Comparison of ENCODE assay signal across 8 cellular contexts in the genomic region with DNA sequence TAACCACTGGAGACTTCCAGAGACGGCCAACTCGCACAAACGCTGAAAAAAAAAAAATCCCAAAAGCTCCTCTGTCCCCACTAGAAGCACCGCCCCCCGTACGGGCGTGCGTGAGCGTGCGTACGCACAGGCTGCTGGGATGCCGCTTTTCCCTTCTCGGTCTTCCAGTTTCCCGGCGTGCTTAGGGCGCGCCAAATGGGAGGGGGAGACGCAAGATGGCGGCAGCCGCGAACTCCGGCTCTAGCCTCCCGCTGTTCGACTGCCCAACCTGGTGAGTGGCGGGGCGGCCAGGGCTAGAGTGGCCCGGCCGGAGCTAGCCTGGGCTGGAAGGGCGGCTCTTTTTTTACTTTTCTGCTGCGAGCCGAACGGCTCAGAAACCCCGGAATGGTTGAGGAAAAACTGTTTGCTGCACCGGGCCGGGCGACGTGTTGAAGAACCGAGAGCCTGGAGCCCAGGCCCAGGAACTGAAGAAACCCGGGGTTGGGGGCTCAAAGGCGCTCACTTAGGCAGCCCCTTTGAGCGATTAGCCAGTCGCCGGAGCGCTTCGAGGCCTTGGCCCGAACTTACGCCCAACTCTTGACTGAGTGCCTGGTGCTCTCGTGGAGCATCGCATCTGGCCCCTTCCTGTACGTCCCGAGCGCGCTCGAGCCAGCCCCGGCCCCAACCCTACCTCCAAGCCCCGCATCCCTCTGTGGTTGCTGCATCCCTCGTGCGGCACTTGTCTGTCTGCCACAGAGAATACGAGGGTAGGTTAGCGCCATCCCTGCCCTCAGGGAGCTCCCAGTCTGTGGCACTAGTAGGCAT. TPM values are rescaled to one million over a fixed set of nuclear protein-coding genes. Genes with fewer than 3 reads are reported as not detected.
DNase-seq lines count a peak whose midpoint lies in the region; ATAC-seq and TF ChIP-seq lines count a peak whose summit lies in the region.

A gene (plus strand): TSS at position 162 of the 804 bp plus-strand sequence. CDS start 54 bp downstream, at position 216.

- peak within 1 kb of the TSS; percentile 94 for H3K4me3 Mint-ChIP-seq in activated CD4-positive, alpha-beta T cell treated with anti-CD3 and anti-CD28 coated beads for 36 hours

- intact Hi-C loops in activated CD4-positive, alpha-beta T cell treated with anti-CD3 and anti-CD28 coated beads for 36 hours (cut with DNase I, micrococcal nuclease) = loop anchor here (1.0 to 5.0 kb wide), 12 partner anchors 41 to 906 kb away; a partner anchor contains a TSS

- ATAC-seq in GM19035 (IDR thresholded peaks at IDR 0.05; ENCODE audit: unreplicated experiment) = peak; percentile 96
- ATAC-seq in HG03378 (IDR thresholded peaks at IDR 0.05; ENCODE audit: unreplicated experiment) = peak; percentile 80
- ATAC-seq in activated CD4-positive, alpha-beta T cell treated with anti-CD3 and anti-CD28 coated beads for 36 hours = peak; percentile 99

- CTCF ChIA-PET in activated CD4-positive, alpha-beta T cell treated with anti-CD3 and anti-CD28 coated beads for 36 hours (lab: Charles Lee) = interaction anchor here (1.2 to 1.9 kb wide), 2 partner anchors 159 to 161 kb away, joined by 3 to 10 read pairs; a partner anchor contains a TSS

- no peaks in the 10 kb centered on the region for H3K27me3 Mint-ChIP-seq in activated CD4-positive, alpha-beta T cell treated with anti-CD3 and anti-CD28 coated beads for 36 hours

- DNase-seq in AG09319 (ENCODE audit: extremely low read depth, low read depth) = peak; percentile 89
- DNase-seq in NCI-H510A (lab: John Stamatoyannopoulos, UW) = peak; percentile 97
- DNase-seq in activated CD4-positive, alpha-beta T cell treated with anti-CD3 and anti-CD28 coated beads for 36 hours = peak; percentile 94
- DNase-seq in choroid plexus epithelial cell (ENCODE audit: low read depth) = peak; percentile 97
- DNase-seq in kidney tubule cell (ENCODE audit: low spot score) = peak; percentile 97
- peak; percentile 74 to 91 (median 80) for DNase-seq in stimulated activated CD4-positive, alpha-beta T cell treated with anti-CD3 and anti-CD28 coated beads, Interleukin-1b, Interleukin-23, amount 100 ng/mL, for 24 hours (ENCODE audit: low read depth in 4 of 4, low spot score in 1 of 4)

- peaks cover 29% of the 10 kb centered on the region for H3K36me3 Mint-ChIP-seq in activated CD4-positive, alpha-beta T cell treated with anti-CD3 and anti-CD28 coated beads for 36 hours (ENCODE audit: low read depth)

- H3K4me3 ChIP-seq in choroid plexus epithelial cell (ENCODE audit: low read depth, low read length) = peak within 1 kb of the TSS; percentile 88

- H3K27ac Mint-ChIP-seq in activated CD4-positive, alpha-beta T cell treated with anti-CD3 and anti-CD28 coated beads for 36 hours = peak within 1 kb of the TSS; percentile 94

- no peaks in the 10 kb centered on the region for H3K9me3 Mint-ChIP-seq in activated CD4-positive, alpha-beta T cell treated with anti-CD3 and anti-CD28 coated beads for 36 hours (ENCODE audit: low read depth)

- TF ChIP-seq CTCF in AG09319 (IDR thresholded peaks at IDR 0.05; ENCODE audit: low read depth, low read length) (no peak), choroid plexus epithelial cell (conservative IDR thresholded peaks at IDR 0.05; ENCODE audit: low read depth, low read length) (no peak)

- H3K4me1 Mint-ChIP-seq in activated CD4-positive, alpha-beta T cell treated with anti-CD3 and anti-CD28 coated beads for 36 hours = peaks cover 40% of the 10 kb centered on the region

- POLR2A ChIA-PET in activated CD4-positive, alpha-beta T cell treated with anti-CD3 and anti-CD28 coated beads for 36 hours (lab: Charles Lee) = interaction anchor here (0.6 to 1.7 kb wide), 5 partner anchors 58 to 540 kb away, joined by 3 to 16 read pairs (median 5); a partner anchor contains a TSS

RNA-seq across cellular contexts. Expression of the gene that starts here (rescaled TPM):
- total RNA-seq in activated CD4-positive, alpha-beta T cell treated with anti-CD3 and anti-CD28 coated beads for 36 hours = 10 to 100 TPM; 49.6 to 65.9 TPM

Comparison
In these comparisons a context has a peak if more than half of its experiments do, and no peak if none do; other contexts are left out.
1. Peak in every context shown above with its lines: DNase-seq, ATAC-seq and H3K4me3 ChIP-seq.